Comparison of ENCODE assay signal across 22 cellular contexts in the genomic region with DNA sequence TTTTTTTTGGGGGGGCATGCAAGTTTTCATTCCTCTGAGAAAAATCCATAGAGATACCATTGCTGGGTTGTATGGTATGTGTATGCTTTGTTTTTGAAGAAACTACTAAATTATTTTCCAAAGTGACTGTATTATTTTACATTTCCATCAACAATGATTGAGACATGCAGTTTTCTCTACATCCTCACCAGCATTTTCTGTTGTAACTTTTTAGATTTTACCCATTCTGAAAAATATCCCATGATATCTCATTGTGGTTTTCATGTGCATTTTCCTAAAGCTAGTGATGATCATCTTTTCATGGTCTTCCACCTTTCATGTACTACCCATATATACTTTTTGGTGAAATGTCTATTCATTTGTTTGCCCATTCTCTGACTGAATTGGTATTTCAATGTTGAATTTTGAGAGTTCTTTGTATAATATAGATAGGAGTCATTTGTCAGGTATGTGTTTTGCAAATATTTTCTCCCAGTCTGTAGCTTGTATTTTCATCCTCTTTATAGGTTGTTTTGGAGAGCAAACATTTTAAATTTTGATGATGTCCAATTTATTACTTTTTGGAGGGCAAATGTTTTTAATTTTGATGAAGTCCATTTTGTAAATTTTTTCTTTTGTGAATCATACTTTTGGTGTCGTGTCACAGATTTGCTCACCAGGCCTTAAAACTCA.
"Had no signal": no experiment of that assay in that cellular context is flagged by ENCODE, and none has a peak within 500 bp of the region (broad histone marks: within the 10 kb centered on the region; RNA-seq: fewer than 3 reads in every experiment).

No MANE protein-coding gene starts in this region.

- H3K9me3 Mint-ChIP-seq: natural killer cell treated with Interleukin-12 subunit alpha and Interleukin-12 subunit beta and Interleukin-15 and Interleukin-18, amount 100 ng/mL, for 72 hours; stimulated activated naive B cell treated with anti-CD40 and anti-IgM and Interleukin-4, amounts not matched to agents 10 μg/mL and 1 μg/mL and 100 μg/mL, for 72 hours; stimulated activated naive CD8-positive, alpha-beta T cell treated with anti-CD3 and anti-CD28 coated beads, Interleukin-15, Interleukin-2, amounts not matched to agents 100 ng/mL and 50 ng/mL, for 24 hours had no signal

- DNase-seq: colonic mucosa; effector CD8-positive, alpha-beta T cell; endodermal cell; left ventricle myocardium superior; lower lobe of right lung; right lobe of liver; small intestine; stimulated activated CD4-positive, alpha-beta T cell treated with anti-CD3 and anti-CD28 coated beads, Interleukin-15, amount 100 ng/mL, for 24 hours; stimulated activated CD4-positive, alpha-beta T cell treated with anti-CD3 and anti-CD28 coated beads, Interleukin-2, amount 100 ng/mL, for 48 hours; stimulated activated naive B cell treated with anti-CD40 and anti-IgM and Interleukin-4, amounts not matched to agents 10 μg/mL and 1 μg/mL and 100 μg/mL, for 72 hours; upper lobe of left lung had no signal

- H3K4me3 Mint-ChIP-seq: dendritic cell treated with granulocyte-macrophage colony-stimulating factor and Interleukin-4, amounts not matched to agents 40 ng/mL and 50 ng/mL, for 4 days; endodermal cell; natural killer cell treated with Interleukin-12 subunit alpha and Interleukin-12 subunit beta and Interleukin-15 and Interleukin-18, amount 100 ng/mL, for 72 hours; neural crest cell; stimulated activated naive B cell treated with anti-CD40 and anti-IgM and Interleukin-4, amounts not matched to agents 10 μg/mL and 1 μg/mL and 100 μg/mL, for 72 hours; stimulated activated naive CD8-positive, alpha-beta T cell treated with anti-CD3 and anti-CD28 coated beads, Interleukin-15, Interleukin-2, amounts not matched to agents 100 ng/mL and 50 ng/mL, for 24 hours had no signal

- H3K36me3 Mint-ChIP-seq: natural killer cell treated with Interleukin-12 subunit alpha and Interleukin-12 subunit beta and Interleukin-15 and Interleukin-18, amount 100 ng/mL, for 72 hours; stimulated activated naive B cell treated with anti-CD40 and anti-IgM and Interleukin-4, amounts not matched to agents 10 μg/mL and 1 μg/mL and 100 μg/mL, for 72 hours had no signal

- H3K27ac ChIP-seq: colonic mucosa, epithelial cell of prostate, neutrophil, parathyroid adenoma, right lobe of liver, thoracic aorta, tibial nerve had no signal

- H3K27me3 ChIP-seq: colonic mucosa, neutrophil, right lobe of liver, tibial nerve, upper lobe of left lung had no signal

- H3K4me1 Mint-ChIP-seq: neural crest cell; stimulated activated naive B cell treated with anti-CD40 and anti-IgM and Interleukin-4, amounts not matched to agents 10 μg/mL and 1 μg/mL and 100 μg/mL, for 72 hours had no signal

- H3K79me2 ChIP-seq: parathyroid adenoma had no signal

- H3K9ac ChIP-seq: parathyroid adenoma had no signal

- H3K36me3 ChIP-seq: colonic mucosa, lower lobe of right lung, neutrophil, right lobe of liver, thoracic aorta, tibial nerve, upper lobe of left lung had no signal

- H3K4me1 ChIP-seq: colonic mucosa, parathyroid adenoma, right lobe of liver, tibial nerve had no signal

- ATAC-seq: esophagus mucosa; left ventricle myocardium superior; lower lobe of right lung; natural killer cell treated with Interleukin-12 subunit alpha and Interleukin-12 subunit beta and Interleukin-15 and Interleukin-18, amount 100 ng/mL, for 72 hours; right lobe of liver; stimulated activated naive B cell treated with anti-CD40 and anti-IgM and Interleukin-4, amounts not matched to agents 10 μg/mL and 1 μg/mL and 100 μg/mL, for 72 hours had no signal

- H3K27me3 Mint-ChIP-seq: dendritic cell treated with granulocyte-macrophage colony-stimulating factor and Interleukin-4, amounts not matched to agents 40 ng/mL and 50 ng/mL, for 4 days; natural killer cell treated with Interleukin-12 subunit alpha and Interleukin-12 subunit beta and Interleukin-15 and Interleukin-18, amount 100 ng/mL, for 72 hours; progenitor cell of endocrine pancreas; stimulated activated naive B cell treated with anti-CD40 and anti-IgM and Interleukin-4, amounts not matched to agents 10 μg/mL and 1 μg/mL and 100 μg/mL, for 72 hours; stimulated activated naive CD8-positive, alpha-beta T cell treated with anti-CD3 and anti-CD28 coated beads, Interleukin-15, Interleukin-2, amounts not matched to agents 100 ng/mL and 50 ng/mL, for 24 hours had no signal

- H3K27ac Mint-ChIP-seq: dendritic cell treated with granulocyte-macrophage colony-stimulating factor and Interleukin-4, amounts not matched to agents 40 ng/mL and 50 ng/mL, for 4 days; endodermal cell; natural killer cell treated with Interleukin-12 subunit alpha and Interleukin-12 subunit beta and Interleukin-15 and Interleukin-18, amount 100 ng/mL, for 72 hours; progenitor cell of endocrine pancreas; stimulated activated naive B cell treated with anti-CD40 and anti-IgM and Interleukin-4, amounts not matched to agents 10 μg/mL and 1 μg/mL and 100 μg/mL, for 72 hours; stimulated activated naive CD8-positive, alpha-beta T cell treated with anti-CD3 and anti-CD28 coated beads, Interleukin-15, Interleukin-2, amounts not matched to agents 100 ng/mL and 50 ng/mL, for 24 hours had no signal

- H3K9me3 ChIP-seq: colonic mucosa, lower lobe of right lung, neutrophil, right lobe of liver, thoracic aorta, tibial nerve, upper lobe of left lung had no signal

- H3K4me3 ChIP-seq: colonic mucosa, lower lobe of right lung, right lobe of liver, thoracic aorta, tibial nerve, upper lobe of left lung had no signal
